10 cellular contexts compared by ENCODE assay signal in the genomic region with DNA sequence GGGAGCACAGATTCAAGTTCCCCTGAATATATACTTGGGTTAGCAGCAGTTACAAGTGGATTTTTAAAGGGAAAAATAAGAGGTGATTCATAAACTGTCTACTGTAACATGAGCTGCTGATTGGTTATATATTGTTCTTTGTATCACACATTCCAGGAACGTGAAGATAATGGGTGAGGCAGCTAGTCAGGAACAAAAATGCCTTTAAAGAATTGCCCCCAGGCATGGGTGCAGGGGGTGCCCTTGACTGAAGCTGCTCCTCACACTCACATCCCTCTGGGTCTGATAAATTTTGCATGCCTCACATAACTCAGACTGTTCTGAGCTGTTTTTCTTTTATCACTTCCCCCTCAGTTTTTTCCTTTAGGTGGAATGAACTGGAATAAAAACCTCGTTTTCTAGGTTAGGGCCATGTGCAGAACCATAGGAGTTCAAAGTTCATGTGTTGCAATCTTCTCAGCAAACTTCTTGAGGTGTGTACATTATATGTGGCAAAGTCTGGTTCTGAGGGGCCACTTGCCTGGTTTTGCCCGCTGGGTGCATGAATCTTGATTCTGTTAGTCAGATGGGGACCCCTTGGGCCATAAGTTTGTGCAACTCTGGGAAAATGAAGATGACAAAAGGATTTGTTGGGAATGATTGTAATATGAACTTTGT. TPM values are rescaled to one million over a fixed set of nuclear protein-coding genes. Genes with fewer than 3 reads are reported as not detected.
DNase-seq lines count a peak whose midpoint lies in the region; TF ChIP-seq lines count a peak whose summit lies in the region.
"Had no signal": no experiment of that assay in that cellular context is flagged by ENCODE, and none has a peak within 500 bp of the region (broad histone marks: within the 10 kb centered on the region; RNA-seq: fewer than 3 reads in every experiment).

No MANE protein-coding gene starts in this region.

- H3K27me3 ChIP-seq in adipocyte (replicated peaks; ENCODE audit: control insufficient read depth, insufficient read depth, low read length) (no peaks in the 10 kb centered on the region), hepatocyte (no peaks in the 10 kb centered on the region), esophagus squamous epithelium (no peaks in the 10 kb centered on the region)

- peak overlapping the region; percentile 1 for H3K4me2 ChIP-seq in hepatocyte

- H3K4me3 ChIP-seq in AG09309 (ENCODE audit: control insufficient read depth, low read depth, low read length) (no peak overlapping the region), adipocyte (ENCODE audit: low read length) (no peak overlapping the region), hepatocyte (no peak overlapping the region), esophagus squamous epithelium (no peak overlapping the region)

- H3K9me2 ChIP-seq in hepatocyte (replicated peaks; ENCODE audit: insufficient read depth) = no peaks in the 10 kb centered on the region

- intact Hi-C loops in esophagus squamous epithelium (cut with DNase I) = no loop called here

- peaks cover 7% of the 10 kb centered on the region for H3K36me3 ChIP-seq in adipocyte (ENCODE audit: control insufficient read depth, insufficient read depth, low read length, severe bottlenecking)
- no peaks in the 10 kb centered on the region for H3K36me3 ChIP-seq in hepatocyte (replicated peaks; ENCODE audit: insufficient read depth, low read depth)
- no peaks in the 10 kb centered on the region for H3K36me3 ChIP-seq in esophagus squamous epithelium

- H3K9me3 ChIP-seq in adipocyte (ENCODE audit: control insufficient read depth, low read length) = no peaks in the 10 kb centered on the region
- H3K9me3 ChIP-seq in hepatocyte (ENCODE audit: low read depth) = no peaks in the 10 kb centered on the region
- H3K9me3 ChIP-seq in esophagus squamous epithelium = no peaks in the 10 kb centered on the region

- DNase-seq in AG09309 (ENCODE audit: low read depth) (peak; percentile 80), HT1080 (ENCODE audit: low read depth) (peak; percentile 83), adipocyte (ENCODE audit: low read depth) (peak; percentile 84), hepatocyte (ENCODE audit: low spot score) (peak; percentile 41), esophagus squamous epithelium (lab: John Stamatoyannopoulos, UW) (no peak), NCI-H2196 treated with DMSO at 0.1 percent for 48 hours (lab: John Stamatoyannopoulos, UW; ENCODE audit: unreplicated experiment) (no peak), NCI-H2107 treated with DMSO at 0.1 percent for 48 hours (lab: John Stamatoyannopoulos, UW; ENCODE audit: unreplicated experiment) (no peak), caudate nucleus (lab: John Stamatoyannopoulos, UW) (no peak)
- DNase-seq: stimulated activated naive CD8-positive, alpha-beta T cell treated with anti-CD3 and anti-CD28 coated beads, Interleukin-15, Interleukin-2, amounts not matched to agents 100 U/mL and 50 U/mL, for 24 hours had no signal

- TF ChIP-seq CTCF in AG09309 (IDR thresholded peaks at IDR 0.05; ENCODE audit: control insufficient read depth, insufficient read depth, low read depth, low read length, missing control alignments) = no peak
- no peak for TF ChIP-seq CTCF in hepatocyte (IDR thresholded peaks at IDR 0.05; ENCODE audit: poor library complexity)
- TF ChIP-seq CTCF in esophagus squamous epithelium (IDR thresholded peaks at IDR 0.05) = no peak

- no peaks in the 10 kb centered on the region for H4K20me1 ChIP-seq in hepatocyte (ENCODE audit: insufficient read depth, poor library complexity, severe bottlenecking)

- 37% methylated on average over 3 of the region's 3 CpGs for WGBS in hepatocyte (ENCODE audit: low lambda C conversion rate, missing lambda C conversion rate)
- 44 to 71% methylated on average over 3 of the region's 3 CpGs for WGBS in esophagus squamous epithelium, 2 donors

- H3K4me1 ChIP-seq in adipocyte (ENCODE audit: control insufficient read depth, insufficient read depth, low read length) = peaks cover 8% of the 10 kb centered on the region
- H3K4me1 ChIP-seq in hepatocyte (ENCODE audit: insufficient read depth) = peaks cover 19% of the 10 kb centered on the region
- H3K4me1 ChIP-seq in esophagus squamous epithelium = peaks cover 0 to 7% (median 0%) of the 10 kb centered on the region in 3 donors

- H2AFZ ChIP-seq in hepatocyte = no peak overlapping the region

- no peaks in the 10 kb centered on the region for H3K79me2 ChIP-seq in hepatocyte

- TF ChIP-seq POLR2A in esophagus squamous epithelium (IDR thresholded peaks at IDR 0.05) = no peak

- no peak overlapping the region for H3K9ac ChIP-seq in adipocyte (ENCODE audit: low read length)

- H3K27ac ChIP-seq in hepatocyte (peak overlapping the region; percentile 80), esophagus squamous epithelium (no peak overlapping the region), caudate nucleus (ENCODE audit: low read depth, low read length) (no peak overlapping the region)
- H3K27ac ChIP-seq: C4-2B had no signal

RNA-seq across cellular contexts. Expression of a gene that starts 21.1 kb away (rescaled TPM):
- 0.21 TPM in 1 of 2 replicates, not detected in the other for total RNA-seq in HT1080 (2014; rRNA removed; shearing (Covaris generic))
- polyA plus RNA-seq in HT1080 (2015; cell fraction: cytosol; rRNA removed) = 0.65 and 0.93 TPM in 2 replicates
- 2.2 and 2.4 TPM in 2 replicates for polyA plus RNA-seq in HT1080 (2015; cell fraction: nucleus; rRNA removed)
- 0.57 and 1.2 TPM in 2 replicates for total RNA-seq in hepatocyte
- 1.1 and 1.9 TPM in 2 replicates for polyA plus RNA-seq in hepatocyte
- 1 to 10 TPM in 2 of 4 donors, under 1 TPM in 2; 0.50 to 1.5 (median 0.84) TPM for total RNA-seq in esophagus squamous epithelium

Comparison
In these comparisons a context has a peak if more than half of its experiments do, and no peak if none do; other contexts are left out.
1. DNase-seq: peak in AG09309 (single experiment), HT1080 (single experiment), adipocyte (single experiment) and hepatocyte (single experiment); none in esophagus squamous epithelium (single experiment), NCI-H2196 treated with DMSO at 0.1 percent for 48 hours (single experiment), NCI-H2107 treated with DMSO at 0.1 percent for 48 hours (single experiment) and caudate nucleus (0 of 61).